Comparison of ENCODE assay signal across 15 cellular contexts in genomic region chr21:32735524-32735923, GRCh38. TPM values are rescaled to one million over a fixed set of nuclear protein-coding genes. Genes with fewer than 3 reads are reported as not detected.
DNase-seq lines count a peak whose midpoint lies in the region; ATAC-seq and TF ChIP-seq lines count a peak whose summit lies in the region.
"Had no signal": no experiment of that assay in that cellular context is flagged by ENCODE, and none has a peak within 500 bp of the region (broad histone marks: within the 10 kb centered on the region; RNA-seq: fewer than 3 reads in every experiment).

No MANE protein-coding gene starts in this region.

- no peak overlapping the region for H3K4me2 ChIP-seq in mesendoderm (ENCODE audit: low read length)
- H3K4me2 ChIP-seq: PC-9 had no signal

- no peak overlapping the region for H2BK120ac ChIP-seq in mesendoderm (ENCODE audit: low read depth, low read length)

- H3K27ac ChIP-seq in mesendoderm (ENCODE audit: low read depth, low read length), result no peak overlapping the region
- H3K27ac ChIP-seq: PC-9 had no signal

- no peak overlapping the region for H4K5ac ChIP-seq in mesendoderm (ENCODE audit: low read length)

- H3K27me3 ChIP-seq in H7 (ENCODE audit: control insufficient read depth, insufficient read depth, low read length), result no peaks in the 10 kb centered on the region
- H3K27me3 ChIP-seq in mesendoderm (ENCODE audit: insufficient read depth, low read length, poor library complexity), result no peaks in the 10 kb centered on the region

- no peak overlapping the region for H2AK5ac ChIP-seq in mesendoderm (ENCODE audit: low read length)

- H3K23ac ChIP-seq in mesendoderm (ENCODE audit: low read length), result no peak overlapping the region

- POLR2A ChIA-PET in WTC11 (lab: Charles Lee), result interaction anchor here (1.2 kb wide), 1 partner anchor 8 kb away, joined by 5 read pairs; no protein-coding TSS in a partner anchor

- TF ChIP-seq CTCF in WTC11 (IDR thresholded peaks at IDR 0.05), result no peak

- H3K9me3 Mint-ChIP-seq in activated naive CD4-positive, alpha-beta T cell treated with anti-CD3 and anti-CD28 coated beads, Interleukin-2, amount 50 U/mL, for 24 hours, result no peaks in the 10 kb centered on the region
- H3K9me3 Mint-ChIP-seq in WTC11, result no peaks in the 10 kb centered on the region
- H3K9me3 Mint-ChIP-seq: CD4-positive, alpha-beta memory T cell had no signal

- WGBS in mesendoderm (ENCODE audit: extremely low coverage, insufficient coverage, low lambda C conversion rate), result no CpG with 5 or more reads among the region's 2 CpGs

- no peaks in the 10 kb centered on the region for H3K79me2 ChIP-seq in mesendoderm (ENCODE audit: control insufficient read depth, insufficient read depth, low read length)

- peaks cover 5% of the 10 kb centered on the region for H3K4me1 ChIP-seq in mesendoderm (ENCODE audit: control insufficient read depth, low read depth, low read length)

- H3K4me3 Mint-ChIP-seq in activated naive CD4-positive, alpha-beta T cell treated with anti-CD3 and anti-CD28 coated beads, Interleukin-2, amount 50 U/mL, for 24 hours, result no peak overlapping the region
- H3K4me3 Mint-ChIP-seq in WTC11, result no peak overlapping the region; the same call in 1 of the 2 replicates
- H3K4me3 Mint-ChIP-seq: B cell; CD4-positive, alpha-beta memory T cell had no signal

- H3K27ac Mint-ChIP-seq in activated naive CD4-positive, alpha-beta T cell treated with anti-CD3 and anti-CD28 coated beads, Interleukin-2, amount 50 U/mL, for 24 hours, result peak overlapping the region; percentile 62
- H3K27ac Mint-ChIP-seq in WTC11, result peak overlapping the region; percentile 88
- H3K27ac Mint-ChIP-seq: B cell had no signal

- DNase-seq in activated naive CD4-positive, alpha-beta T cell (lab: John Stamatoyannopoulos, UW), result no peak
- DNase-seq in H7 (peak; percentile 27), WTC11 (ENCODE audit: low spot score) (no peak), mesendoderm (no peak), anterior cingulate cortex (lab: John Stamatoyannopoulos, UW) (no peak)
- DNase-seq: CD4-positive, alpha-beta memory T cell; DMS79 treated with DMSO at 0.1 percent for 48 hours; Karpas-422; MM.1S; NCI-H187 treated with DMSO at 0.1 percent for 48 hours; NCI-H774; PC-9 had no signal

- H2BK5ac ChIP-seq in mesendoderm (ENCODE audit: low read length), result no peak overlapping the region

- H3K56ac ChIP-seq in mesendoderm (ENCODE audit: low read length), result no peak overlapping the region

- H3K9ac ChIP-seq in mesendoderm (ENCODE audit: low read length), result no peak overlapping the region

- peaks cover 1% of the 10 kb centered on the region for H3K79me1 ChIP-seq in mesendoderm (ENCODE audit: low read length)

- no peak overlapping the region for H4K8ac ChIP-seq in mesendoderm (ENCODE audit: low read depth, low read length)

- CTCF ChIA-PET in WTC11 (lab: Charles Lee), result no interaction called here

- H3K4ac ChIP-seq in mesendoderm (ENCODE audit: low read depth, low read length), result no peak overlapping the region

- H3K36me3 ChIP-seq in H7 (replicated peaks; ENCODE audit: control insufficient read depth, insufficient read depth, low read length), result peaks cover 5% of the 10 kb centered on the region
- H3K36me3 ChIP-seq in mesendoderm (ENCODE audit: control insufficient read depth, insufficient read depth, low read length), result peaks cover 3% of the 10 kb centered on the region

- peaks cover 50% of the 10 kb centered on the region for H3K4me1 Mint-ChIP-seq in activated naive CD4-positive, alpha-beta T cell treated with anti-CD3 and anti-CD28 coated beads, Interleukin-2, amount 50 U/mL, for 24 hours
- peaks cover 14% of the 10 kb centered on the region for H3K4me1 Mint-ChIP-seq in WTC11
- H3K4me1 Mint-ChIP-seq: B cell had no signal

- peak overlapping the region; percentile 36 for H2BK15ac ChIP-seq in mesendoderm (replicated peaks; ENCODE audit: low read depth)

- peaks cover 31% of the 10 kb centered on the region for H3K36me3 Mint-ChIP-seq in activated naive CD4-positive, alpha-beta T cell treated with anti-CD3 and anti-CD28 coated beads, Interleukin-2, amount 50 U/mL, for 24 hours
- peaks cover 21% of the 10 kb centered on the region for H3K36me3 Mint-ChIP-seq in WTC11

- H3K27me3 Mint-ChIP-seq in activated naive CD4-positive, alpha-beta T cell treated with anti-CD3 and anti-CD28 coated beads, Interleukin-2, amount 50 U/mL, for 24 hours, result no peaks in the 10 kb centered on the region
- H3K27me3 Mint-ChIP-seq in WTC11 (ENCODE audit: low read depth), result no peaks in the 10 kb centered on the region
- H3K27me3 Mint-ChIP-seq: B cell; CD4-positive, alpha-beta memory T cell had no signal

- peak; percentile 85 for ATAC-seq in WTC11
- no peak for ATAC-seq in GM21717 (IDR thresholded peaks at IDR 0.05; ENCODE audit: unreplicated experiment)

- H3K4me3 ChIP-seq in H7 (ENCODE audit: insufficient read depth, low read depth, low read length), result no peak overlapping the region
- no peak overlapping the region for H3K4me3 ChIP-seq in mesendoderm (ENCODE audit: low read length)
- H3K4me3 ChIP-seq: PC-9 had no signal

- no peak overlapping the region for H3K18ac ChIP-seq in mesendoderm (ENCODE audit: low read length)

TF ChIP-seq in WTC11, 78 proteins besides CTCF, POLR2A, EP300 and RAD21 (continues in another document):
- TF ChIP-seq ZNF532 (CRISPR knock-in tag; IDR thresholded peaks at IDR 0.05; ENCODE audit: borderline replicate concordance), result no peak
- TF ChIP-seq ZSCAN18 (CRISPR knock-in tag; IDR thresholded peaks at IDR 0.05), result no peak
- no peak for TF ChIP-seq CBFB (CRISPR knock-in tag; IDR thresholded peaks at IDR 0.05; ENCODE audit: low read depth)
- no peak for TF ChIP-seq SMAD3 (CRISPR knock-in tag; IDR thresholded peaks at IDR 0.05; ENCODE audit: borderline replicate concordance)
- no peak for TF ChIP-seq ZNF281 (CRISPR knock-in tag; IDR thresholded peaks at IDR 0.05)

RNA-seq across cellular contexts. Expression of gene SYNJ1, which starts 7.7 kb away (rescaled TPM):
- 0.97 and 1.2 TPM in 2 replicates for total RNA-seq in H7 (2014; rRNA removed; shearing (Covaris generic))
- total RNA-seq in WTC11 (2021), result 4.2 to 6.3 TPM (median 6.1 TPM) in 3 replicates
- 2.8 TPM for polyA plus RNA-seq in mesendoderm (2013, experiment 1 of 2)
- 3.4 TPM for polyA plus RNA-seq in mesendoderm (2013, experiment 2 of 2)

RNA-seq across cellular contexts. Expression of gene PAXBP1, which starts 36.0 kb away (rescaled TPM):
- total RNA-seq in H7 (2014; rRNA removed; shearing (Covaris generic)), result 25.5 and 49.1 TPM in 2 replicates
- 69.1 to 75.6 TPM (median 72.0 TPM) in 3 replicates for total RNA-seq in WTC11 (2021)
- polyA plus RNA-seq in mesendoderm (2013, experiment 1 of 2), result 37.8 TPM
- 38.3 TPM for polyA plus RNA-seq in mesendoderm (2013, experiment 2 of 2)
